In genomic region chr20:64092258-64093012, GRCh38 we compare ENCODE assay signal across 2 cellular contexts.
TF ChIP-seq lines count a peak whose summit lies in the region.

No MANE protein-coding gene starts in this region.

TF ChIP-seq in A549, 52 proteins besides CTCF, POLR2A, EP300 and RAD21:
- TF ChIP-seq RCOR1 (IDR thresholded peaks at IDR 0.05; ENCODE audit: low read depth, low read length) = no peak
- TF ChIP-seq RNF2 (IDR thresholded peaks at IDR 0.05; ENCODE audit: borderline replicate concordance, low read depth) = no peak

TF ChIP-seq in HepG2, 621 proteins besides CTCF, POLR2A, EP300 and RAD21 (continues in another document):
- TF ChIP-seq CAMTA2 (CRISPR knock-in tag; IDR thresholded peaks at IDR 0.05; ENCODE audit: borderline replicate concordance) = no peak
- 0 out of 2 replicates have a peak, but pooled peaks have one; percentile 27 for TF ChIP-seq ZNF296 (CRISPR knock-in tag; conservative IDR thresholded peaks at IDR 0.05)
- TF ChIP-seq ZNF646 (CRISPR knock-in tag; IDR thresholded peaks at IDR 0.05) = peak; percentile 80; the same call in 1 of the 2 replicates
- TF ChIP-seq TFDP1 (CRISPR knock-in tag; IDR thresholded peaks at IDR 0.05; ENCODE audit: borderline replicate concordance) = no peak
- TF ChIP-seq ZNF143 (CRISPR knock-in tag; IDR thresholded peaks at IDR 0.05) = no peak
- peak; percentile 80; the same call in 1 of the 2 replicates for TF ChIP-seq NFE2L1 (CRISPR knock-in tag; IDR thresholded peaks at IDR 0.05; ENCODE audit: borderline replicate concordance)
- TF ChIP-seq SRSF4 (IDR thresholded peaks at IDR 0.05; ENCODE audit: low read depth, low read length, poor library complexity, severe bottlenecking) = no peak
- no peak for TF ChIP-seq ZNF839 (CRISPR knock-in tag; IDR thresholded peaks at IDR 0.05; ENCODE audit: borderline replicate concordance)
- TF ChIP-seq RBFOX2 (IDR thresholded peaks at IDR 0.05; ENCODE audit: low read depth, low read length) = no peak
- no peak for TF ChIP-seq SP2 (CRISPR knock-in tag; IDR thresholded peaks at IDR 0.05)
- TF ChIP-seq, protein P1, sequence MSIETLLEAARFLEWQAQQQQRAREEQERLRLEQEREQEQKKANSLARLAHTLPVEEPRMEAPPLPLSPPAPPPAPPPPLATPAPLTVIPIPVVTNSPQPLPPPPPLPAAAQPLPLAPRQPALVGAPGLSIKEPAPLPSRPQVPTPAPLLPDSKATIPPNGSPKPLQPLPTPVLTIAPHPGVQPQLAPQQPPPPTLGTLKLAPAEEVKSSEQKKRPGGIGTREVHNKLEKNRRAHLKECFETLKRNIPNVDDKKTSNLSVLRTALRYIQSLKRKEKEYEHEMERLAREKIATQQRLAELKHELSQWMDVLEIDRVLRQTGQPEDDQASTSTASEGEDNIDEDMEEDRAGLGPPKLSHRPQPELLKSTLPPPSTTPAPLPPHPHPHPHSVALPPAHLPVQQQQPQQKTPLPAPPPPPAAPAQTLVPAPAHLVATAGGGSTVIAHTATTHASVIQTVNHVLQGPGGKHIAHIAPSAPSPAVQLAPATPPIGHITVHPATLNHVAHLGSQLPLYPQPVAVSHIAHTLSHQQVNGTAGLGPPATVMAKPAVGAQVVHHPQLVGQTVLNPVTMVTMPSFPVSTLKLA (IDR thresholded peaks at IDR 0.05) = peak; percentile 98
- TF ChIP-seq ZMAT3 (CRISPR knock-in tag; conservative IDR thresholded peaks at IDR 0.05) = no peak
- TF ChIP-seq SMAD1 (CRISPR knock-in tag; IDR thresholded peaks at IDR 0.05; ENCODE audit: borderline replicate concordance, low read depth) = no peak
- TF ChIP-seq ZFP41 (CRISPR knock-in tag; IDR thresholded peaks at IDR 0.05; ENCODE audit: borderline replicate concordance) = no peak
- TF ChIP-seq CREM (IDR thresholded peaks at IDR 0.05) = no peak
- no peak for TF ChIP-seq CREM (CRISPR knock-in tag; IDR thresholded peaks at IDR 0.05)
- TF ChIP-seq USF2 (IDR thresholded peaks at IDR 0.05; ENCODE audit: low read depth, low read length) = no peak
- no peak for TF ChIP-seq USF2 (CRISPR knock-in tag; IDR thresholded peaks at IDR 0.05; ENCODE audit: borderline replicate concordance)
- no peak for TF ChIP-seq ZEB1 (IDR thresholded peaks at IDR 0.05; ENCODE audit: insufficient replicate concordance, low read depth)
- no peak for TF ChIP-seq NKX3-1 (CRISPR knock-in tag; IDR thresholded peaks at IDR 0.05)
- no peak for TF ChIP-seq ZFP62 (CRISPR knock-in tag; IDR thresholded peaks at IDR 0.05)
- TF ChIP-seq SIN3B (IDR thresholded peaks at IDR 0.05; ENCODE audit: low read length) = no peak
- TF ChIP-seq NR2F6 (IDR thresholded peaks at IDR 0.05) = no peak
- no peak for TF ChIP-seq NR2F6 (CRISPR knock-in tag; IDR thresholded peaks at IDR 0.05)
- TF ChIP-seq PBX2 (CRISPR knock-in tag; IDR thresholded peaks at IDR 0.05) = no peak
- peak; percentile 44; the same call in 1 of the 2 replicates for TF ChIP-seq TBX2 (CRISPR knock-in tag; IDR thresholded peaks at IDR 0.05; ENCODE audit: borderline replicate concordance)
- peak; percentile 18; the same call in 1 of the 2 replicates for TF ChIP-seq ZNF225 (CRISPR knock-in tag; IDR thresholded peaks at IDR 0.05)
- TF ChIP-seq ZNF577 (CRISPR knock-in tag; IDR thresholded peaks at IDR 0.05; ENCODE audit: borderline replicate concordance, low read depth) = no peak
- TF ChIP-seq, protein P2, sequence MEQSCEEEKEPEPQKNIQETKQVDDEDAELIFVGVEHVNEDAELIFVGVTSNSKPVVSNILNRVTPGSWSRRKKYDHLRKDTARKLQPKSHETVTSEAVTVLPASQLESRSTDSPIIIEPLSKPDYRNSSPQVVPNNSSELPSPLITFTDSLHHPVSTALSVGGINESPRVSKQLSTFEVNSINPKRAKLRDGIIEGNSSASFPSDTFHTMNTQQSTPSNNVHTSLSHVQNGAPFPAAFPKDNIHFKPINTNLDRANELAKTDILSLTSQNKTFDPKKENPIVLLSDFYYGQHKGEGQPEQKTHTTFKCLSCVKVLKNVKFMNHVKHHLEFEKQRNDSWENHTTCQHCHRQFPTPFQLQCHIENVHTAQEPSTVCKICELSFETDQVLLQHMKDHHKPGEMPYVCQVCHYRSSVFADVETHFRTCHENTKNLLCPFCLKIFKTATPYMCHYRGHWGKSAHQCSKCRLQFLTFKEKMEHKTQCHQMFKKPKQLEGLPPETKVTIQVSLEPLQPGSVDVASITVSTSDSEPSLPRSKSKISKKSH (CRISPR knock-in tag; IDR thresholded peaks at IDR 0.05; ENCODE audit: borderline replicate concordance) = no peak; the same call in 1 of the 2 replicates
- no peak for TF ChIP-seq KLF15 (CRISPR knock-in tag; IDR thresholded peaks at IDR 0.05; ENCODE audit: borderline replicate concordance)
- TF ChIP-seq CEBPB (IDR thresholded peaks at IDR 0.05; ENCODE audit: borderline replicate concordance, low read depth, low read length) = no peak
- TF ChIP-seq, protein P3, sequence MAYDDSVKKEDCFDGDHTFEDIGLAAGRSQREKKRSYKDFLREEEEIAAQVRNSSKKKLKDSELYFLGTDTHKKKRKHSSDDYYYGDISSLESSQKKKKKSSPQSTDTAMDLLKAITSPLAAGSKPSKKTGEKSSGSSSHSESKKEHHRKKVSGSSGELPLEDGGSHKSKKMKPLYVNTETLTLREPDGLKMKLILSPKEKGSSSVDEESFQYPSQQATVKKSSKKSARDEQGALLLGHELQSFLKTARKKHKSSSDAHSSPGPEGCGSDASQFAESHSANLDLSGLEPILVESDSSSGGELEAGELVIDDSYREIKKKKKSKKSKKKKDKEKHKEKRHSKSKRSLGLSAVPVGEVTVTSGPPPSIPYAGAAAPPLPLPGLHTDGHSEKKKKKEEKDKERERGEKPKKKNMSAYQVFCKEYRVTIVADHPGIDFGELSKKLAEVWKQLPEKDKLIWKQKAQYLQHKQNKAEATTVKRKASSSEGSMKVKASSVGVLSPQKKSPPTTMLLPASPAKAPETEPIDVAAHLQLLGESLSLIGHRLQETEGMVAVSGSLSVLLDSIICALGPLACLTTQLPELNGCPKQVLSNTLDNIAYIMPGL (CRISPR knock-in tag; IDR thresholded peaks at IDR 0.05; ENCODE audit: borderline replicate concordance in 1 of 2, low read depth in 1 of 2) = no peak
- no peak for TF ChIP-seq KDM6A (CRISPR knock-in tag; IDR thresholded peaks at IDR 0.05; ENCODE audit: low read depth)
- TF ChIP-seq ARNT2 (CRISPR knock-in tag; IDR thresholded peaks at IDR 0.05; ENCODE audit: low read depth) = no peak
- TF ChIP-seq MLXIP (CRISPR knock-in tag; IDR thresholded peaks at IDR 0.05; ENCODE audit: borderline replicate concordance) = no peak
